ENCODE assay signal across 22 cellular contexts in genomic region chr15:66494262-66494661, GRCh38. TPM values are rescaled to one million over a fixed set of nuclear protein-coding genes. Genes with fewer than 3 reads are reported as not detected.
DNase-seq lines count a peak whose midpoint lies in the region; ATAC-seq, FAIRE-seq and TF ChIP-seq lines count a peak whose summit lies in the region.
"Had no signal": no experiment of that assay in that cellular context is flagged by ENCODE, and none has a peak within 500 bp of the region (broad histone marks: within the 10 kb centered on the region; RNA-seq: fewer than 3 reads in every experiment).

No MANE protein-coding gene starts in this region.

- FAIRE-seq in D721Med (lab: Jason Lieb, UNC): no peak
- FAIRE-seq: RCC 7860 had no signal

- H3K4me3 ChIP-seq in right atrium auricular region (no peak overlapping the region), left ventricle myocardium inferior (no peak overlapping the region)
- H3K4me3 ChIP-seq: heart left ventricle, prostate gland, SJSA1, testis, vagina had no signal

- peaks cover 25% of the 10 kb centered on the region for H3K4me1 Mint-ChIP-seq in T-helper 17 cell
- peaks cover 32% of the 10 kb centered on the region for H3K4me1 Mint-ChIP-seq in dendritic cell treated with granulocyte-macrophage colony-stimulating factor and Interleukin-4, amounts not matched to agents 40 ng/mL and 50 ng/mL, for 4 days (ENCODE audit: low read depth)
- peaks cover 16 to 51% of the 10 kb centered on the region in 2 donors for H3K4me1 Mint-ChIP-seq in stimulated activated naive B cell treated with anti-CD40 and anti-IgM and Interleukin-4, amounts not matched to agents 10 μg/mL and 1 μg/mL and 100 μg/mL, for 72 hours

- no peak overlapping the region for H3K27ac ChIP-seq in right atrium auricular region
- H3K27ac ChIP-seq in left ventricle myocardium inferior (replicated peaks): no peak overlapping the region
- H3K27ac ChIP-seq: heart left ventricle, prostate gland, SJSA1, testis, vagina had no signal

- H3K27ac Mint-ChIP-seq in T-helper 17 cell: peak overlapping the region; percentile 35
- H3K27ac Mint-ChIP-seq in dendritic cell treated with granulocyte-macrophage colony-stimulating factor and Interleukin-4, amounts not matched to agents 40 ng/mL and 50 ng/mL, for 4 days: peak overlapping the region; percentile 45
- peak overlapping the region; percentile 14 for H3K27ac Mint-ChIP-seq in stimulated activated naive B cell treated with anti-CD40 and anti-IgM and Interleukin-4, amounts not matched to agents 10 μg/mL and 1 μg/mL and 100 μg/mL, for 72 hours
- H3K27ac Mint-ChIP-seq: CD8-positive, alpha-beta T cell; nephron had no signal

- TF ChIP-seq CTCF in right atrium auricular region (IDR thresholded peaks at IDR 0.05) (no peak), left ventricle myocardium inferior (IDR thresholded peaks at IDR 0.05; ENCODE audit: borderline replicate concordance) (no peak), D721Med (IDR thresholded peaks at IDR 0.05; ENCODE audit: insufficient read depth, missing control alignments) (no peak)

- no peaks in the 10 kb centered on the region for H3K9me3 Mint-ChIP-seq in dendritic cell treated with granulocyte-macrophage colony-stimulating factor and Interleukin-4, amounts not matched to agents 40 ng/mL and 50 ng/mL, for 4 days
- H3K9me3 Mint-ChIP-seq in stimulated activated naive B cell treated with anti-CD40 and anti-IgM and Interleukin-4, amounts not matched to agents 10 μg/mL and 1 μg/mL and 100 μg/mL, for 72 hours: no peaks in the 10 kb centered on the region
- H3K9me3 Mint-ChIP-seq: CD8-positive, alpha-beta T cell; nephron had no signal

- peaks cover 77% of the 10 kb centered on the region for H3K36me3 ChIP-seq in right atrium auricular region
- H3K36me3 ChIP-seq in left ventricle myocardium inferior: peaks cover 78% of the 10 kb centered on the region

- peaks cover 7% of the 10 kb centered on the region for H3K36me3 Mint-ChIP-seq in T-helper 17 cell (ENCODE audit: low read depth)
- H3K36me3 Mint-ChIP-seq in dendritic cell treated with granulocyte-macrophage colony-stimulating factor and Interleukin-4, amounts not matched to agents 40 ng/mL and 50 ng/mL, for 4 days (ENCODE audit: low read depth): peaks cover 87% of the 10 kb centered on the region
- peaks cover 28 to 68% of the 10 kb centered on the region in 2 donors for H3K36me3 Mint-ChIP-seq in stimulated activated naive B cell treated with anti-CD40 and anti-IgM and Interleukin-4, amounts not matched to agents 10 μg/mL and 1 μg/mL and 100 μg/mL, for 72 hours

- H3K27me3 ChIP-seq in right atrium auricular region: no peaks in the 10 kb centered on the region
- H3K27me3 ChIP-seq in left ventricle myocardium inferior (ENCODE audit: low read depth): no peaks in the 10 kb centered on the region
- H3K27me3 ChIP-seq: heart left ventricle, SJSA1, testis, vagina had no signal

- H3K9me3 ChIP-seq in right atrium auricular region (no peaks in the 10 kb centered on the region), left ventricle myocardium inferior (replicated peaks) (no peaks in the 10 kb centered on the region), T-helper 17 cell (ENCODE audit: control insufficient read depth, low read length, poor library complexity, severe bottlenecking) (no peaks in the 10 kb centered on the region)
- H3K9me3 ChIP-seq: heart left ventricle, prostate gland, SJSA1, testis, vagina had no signal

- peak overlapping the region; percentile 31 for H3K4me3 Mint-ChIP-seq in T-helper 17 cell
- no peak overlapping the region for H3K4me3 Mint-ChIP-seq in dendritic cell treated with granulocyte-macrophage colony-stimulating factor and Interleukin-4, amounts not matched to agents 40 ng/mL and 50 ng/mL, for 4 days
- no peak overlapping the region for H3K4me3 Mint-ChIP-seq in stimulated activated naive B cell treated with anti-CD40 and anti-IgM and Interleukin-4, amounts not matched to agents 10 μg/mL and 1 μg/mL and 100 μg/mL, for 72 hours
- H3K4me3 Mint-ChIP-seq: CD8-positive, alpha-beta T cell had no signal

- no peak for ATAC-seq in T-helper 17 cell
- ATAC-seq in stimulated activated naive B cell treated with anti-CD40 and anti-IgM and Interleukin-4, amounts not matched to agents 10 μg/mL and 1 μg/mL and 100 μg/mL, for 72 hours (replicated peaks): no peak
- ATAC-seq: CD8-positive, alpha-beta T cell; heart left ventricle had no signal

- intact Hi-C loops in left ventricle myocardium inferior (cut with micrococcal nuclease) (no loop called here), head of caudate nucleus (cut with DNase I) (no loop called here)
- intact Hi-C loops in dendritic cell treated with granulocyte-macrophage colony-stimulating factor and Interleukin-4, amounts not matched to agents 40 ng/mL and 50 ng/mL, for 4 days (cut with micrococcal nuclease): no loop called here

- no peaks in the 10 kb centered on the region for H3K27me3 Mint-ChIP-seq in T-helper 17 cell
- no peaks in the 10 kb centered on the region for H3K27me3 Mint-ChIP-seq in dendritic cell treated with granulocyte-macrophage colony-stimulating factor and Interleukin-4, amounts not matched to agents 40 ng/mL and 50 ng/mL, for 4 days
- no peaks in the 10 kb centered on the region for H3K27me3 Mint-ChIP-seq in stimulated activated naive B cell treated with anti-CD40 and anti-IgM and Interleukin-4, amounts not matched to agents 10 μg/mL and 1 μg/mL and 100 μg/mL, for 72 hours

- DNase-seq in right atrium auricular region (ENCODE audit: low spot score) (peak; percentile 28), left ventricle myocardium inferior (no peak), T-helper 17 cell (no peak), head of caudate nucleus (no peak), D721Med (ENCODE audit: insufficient read length, low spot score) (no peak)
- DNase-seq in stimulated activated naive B cell treated with anti-CD40 and anti-IgM and Interleukin-4, amounts not matched to agents 10 μg/mL and 1 μg/mL and 100 μg/mL, for 72 hours: no peak
- DNase-seq: aorta; CD8-positive, alpha-beta T cell; dermis blood vessel endothelial cell; DMS53; heart left ventricle; KG1; NCI-H146; NCI-H524; T-helper 1 cell; testis had no signal

- H3K4me1 ChIP-seq in right atrium auricular region: peaks cover 0 to 30% of the 10 kb centered on the region in 2 donors
- H3K4me1 ChIP-seq in left ventricle myocardium inferior: peaks cover 47% of the 10 kb centered on the region

RNA-seq across cellular contexts. Expression of gene SNAPC5, which starts 3.3 kb away (rescaled TPM):
- 10 to 100 TPM; 27.6 to 35.3 TPM for total RNA-seq in right atrium auricular region
- total RNA-seq in left ventricle myocardium inferior: 40.9 TPM
- total RNA-seq in T-helper 17 cell: 10 to 100 TPM; 15.1 to 20.5 TPM

RNA-seq across cellular contexts. Expression of gene RPL4, which starts 10.4 kb away (rescaled TPM):
- total RNA-seq in right atrium auricular region (1,000 to 10,000 TPM; 2,054 to 2,622 TPM), left ventricle myocardium inferior (1,358 TPM), T-helper 17 cell (1,000 to 10,000 TPM; 3,651 to 3,689 TPM)

RNA-seq across cellular contexts. Expression of gene ZWILCH, which starts 10.9 kb away (rescaled TPM):
- total RNA-seq in right atrium auricular region (under 1 TPM; 0.89 to 0.98 TPM), left ventricle myocardium inferior (2.0 TPM), T-helper 17 cell (10 to 100 TPM in 1 of 2 donors, 1 to 10 TPM in 1; 5.6 to 10.5 TPM)
